7 cellular contexts compared by ENCODE assay signal in genomic region chr1:16635959-16636358, GRCh38. TPM values are rescaled to one million over a fixed set of nuclear protein-coding genes. Genes with fewer than 3 reads are reported as not detected.
DNase-seq lines count a peak whose midpoint lies in the region; TF ChIP-seq lines count a peak whose summit lies in the region.
"Not testable (repeated sequence)": the region's sequence is repeated elsewhere in the genome, so short reads cannot be mapped to it uniquely, and the experiment has no call there.

No MANE protein-coding gene starts in this region.

- H3K4me1 ChIP-seq in ascending aorta: not testable (repeated sequence)
- peaks cover 0 to 18% (median 6%) of the 10 kb centered on the region in 6 donors for H3K4me1 ChIP-seq in spleen

- H3K27me3 Mint-ChIP-seq in glutamatergic neuron (ENCODE audit: unreplicated experiment); nephron progenitor cell (ENCODE audit: low read depth, poor library complexity): not testable (repeated sequence)

- H3K36me3 Mint-ChIP-seq in glutamatergic neuron (ENCODE audit: unreplicated experiment): not testable (repeated sequence)
- H3K36me3 Mint-ChIP-seq in nephron progenitor cell (ENCODE audit: low read depth): peaks cover 30% of the 10 kb centered on the region

- DNase-seq in WERI-Rb-1 (peak; percentile 8), ascending aorta (ENCODE audit: low spot score in 2 of 2) (peak; percentile 9 to 64), glutamatergic neuron (peak; percentile 9), islet precursor cell (peak; percentile 54), nephron progenitor cell (peak; percentile 2), spleen (peak; percentile 73)
- peak; percentile 19 for DNase-seq in activated T-cell treated with anti-CD3 and anti-CD28 coated beads, Interleukin-2, amount 50 U/mL, for 1 hour

- TF ChIP-seq POLR2A in spleen (IDR thresholded peaks at IDR 0.05): not testable (repeated sequence)

- intact Hi-C loops in ascending aorta (cut with DNase I); spleen (cut with DNase I; ENCODE audit: low total_unique reads): not testable (repeated sequence)

- not testable (repeated sequence) for H3K9me3 Mint-ChIP-seq in glutamatergic neuron (ENCODE audit: unreplicated experiment); nephron progenitor cell

- H3K27me3 ChIP-seq in WERI-Rb-1 (ENCODE audit: insufficient read depth, low read depth, severe bottlenecking); ascending aorta; spleen (replicated peaks in 1 of 7): not testable (repeated sequence)

- not testable (repeated sequence) for H3K27ac Mint-ChIP-seq in glutamatergic neuron (ENCODE audit: unreplicated experiment); nephron progenitor cell

- not testable (repeated sequence) for H3K9me3 ChIP-seq in WERI-Rb-1 (ENCODE audit: severe bottlenecking); ascending aorta; spleen

- H3K4me3 Mint-ChIP-seq in glutamatergic neuron (ENCODE audit: unreplicated experiment); nephron progenitor cell: not testable (repeated sequence)

- TF ChIP-seq CTCF in WERI-Rb-1 (IDR thresholded peaks at IDR 0.05; ENCODE audit: low read depth, low read length); ascending aorta (IDR thresholded peaks at IDR 0.05); glutamatergic neuron (IDR thresholded peaks at IDR 0.05; ENCODE audit: partially characterized antibody, unreplicated experiment); nephron progenitor cell (IDR thresholded peaks at IDR 0.05); spleen (IDR thresholded peaks at IDR 0.05 in 8 of 11, conservative IDR thresholded peaks at IDR 0.05 in 3 of 11): not testable (repeated sequence)

- not testable (repeated sequence) for H3K27ac ChIP-seq in WERI-Rb-1, ascending aorta, spleen

- H3K36me3 ChIP-seq in WERI-Rb-1 (peaks cover 29% of the 10 kb centered on the region), ascending aorta (peaks cover 30 to 32% of the 10 kb centered on the region in 2 donors), spleen (peaks cover 10 to 75% (median 40%) of the 10 kb centered on the region in 6 donors)

- 94 to 98% (median 95%) methylated on average over 5 of the region's 5 CpGs for WGBS in spleen, 5 donors

- not testable (repeated sequence) for H3K4me3 ChIP-seq in WERI-Rb-1 (ENCODE audit: low read depth, low read length); ascending aorta; spleen

- H3K4me1 Mint-ChIP-seq in glutamatergic neuron (ENCODE audit: low read depth, unreplicated experiment); nephron progenitor cell: not testable (repeated sequence)

RNA-seq across cellular contexts. Expression of gene NBPF1, which starts 22.6 kb away (rescaled TPM):
- 9.2 TPM for total RNA-seq in ascending aorta
- total RNA-seq in glutamatergic neuron (ENCODE audit: unreplicated experiment): 41.8 TPM
- 10 to 100 TPM; 22.0 to 60.7 (median 33.7) TPM for total RNA-seq in spleen
- polyA plus RNA-seq in spleen: 1 to 10 TPM; 1.3 to 7.2 (median 2.9) TPM

RNA-seq across cellular contexts. Expression of gene RNU1-3, which starts 30.8 kb away (rescaled TPM):
- under 0.01 TPM for total RNA-seq in ascending aorta
- total RNA-seq in glutamatergic neuron (ENCODE audit: unreplicated experiment): 3,598 TPM
- total RNA-seq in spleen: 1,000 to 10,000 TPM in 4 of 7 donors, under 1 TPM in 3; under 0.01 to 8,075 (median 6,234) TPM
- not detected for polyA plus RNA-seq in spleen

Comparison
In these comparisons a context has a peak if more than half of its experiments do, and no peak if none do; other contexts are left out.
1. DNase-seq: peak in every context shown above with its lines; median percentile 73 in spleen; 54 in islet precursor cell; 36 in ascending aorta; 19 in activated T-cell treated with anti-CD3 and anti-CD28 coated beads, Interleukin-2, amount 50 U/mL, for 1 hour; 9 in glutamatergic neuron; 8 in WERI-Rb-1; 2 in nephron progenitor cell.